ENCODE assay signal across 12 cellular contexts in genomic region chr15:69648775-69649735, GRCh38.
DNase-seq lines count a peak whose midpoint lies in the region; ATAC-seq and TF ChIP-seq lines count a peak whose summit lies in the region.
"Had no signal": no experiment of that assay in that cellular context is flagged by ENCODE, and none has a peak within 500 bp of the region (broad histone marks: within the 10 kb centered on the region; RNA-seq: fewer than 3 reads in every experiment).

No MANE protein-coding gene starts in this region.

- H3K27ac Mint-ChIP-seq in H9, result peak overlapping the region in 2 of 3 experiments; percentile 1 to 85; a peak in 2 of 7 replicates
- H3K27ac Mint-ChIP-seq in activated T-helper 17 cell treated with anti-CD3 and anti-CD28 coated beads, Interleukin-2, amount 50 U/mL, for 72 hours, result no peak overlapping the region
- H3K27ac Mint-ChIP-seq: B cell; stimulated activated effector memory CD8-positive, alpha-beta T cell treated with anti-CD3 and anti-CD28 coated beads, Interleukin-12 subunit alpha, Interleukin-12 subunit beta, amount 100 ng/mL, for 72 hours had no signal

- H4K20me1 ChIP-seq in H9 (ENCODE audit: control insufficient read depth, insufficient read depth, insufficient read length), result no peaks in the 10 kb centered on the region

- H3K36me3 ChIP-seq in ACC112 (ENCODE audit: insufficient read depth, low read length), result no peaks in the 10 kb centered on the region

- H3K18ac ChIP-seq in H9 (ENCODE audit: insufficient read length, low read depth, low read length), result no peak overlapping the region

- ATAC-seq in activated T-helper 17 cell treated with anti-CD3 and anti-CD28 coated beads, Interleukin-2, amount 50 U/mL, for 72 hours (replicated peaks), result peak; percentile 54
- ATAC-seq: stimulated activated effector memory CD8-positive, alpha-beta T cell treated with anti-CD3 and anti-CD28 coated beads, Interleukin-12 subunit alpha, Interleukin-12 subunit beta, amount 100 ng/mL, for 72 hours had no signal

- H2AFZ ChIP-seq in ACC112 (ENCODE audit: low read length, unreplicated experiment), result peak overlapping the region; percentile 69
- H2AFZ ChIP-seq in H9 (ENCODE audit: low read length), result no peak overlapping the region

- H2BK120ac ChIP-seq in H9 (ENCODE audit: low read depth, low read length, poor library complexity, severe bottlenecking), result no peak overlapping the region

- TF ChIP-seq CTCF in H9 (conservative IDR thresholded peaks at IDR 0.05), result no peak

- H3K4me3 Mint-ChIP-seq in H9, result no peak overlapping the region
- H3K4me3 Mint-ChIP-seq in activated T-helper 17 cell treated with anti-CD3 and anti-CD28 coated beads, Interleukin-2, amount 50 U/mL, for 72 hours, result peak overlapping the region; percentile 47
- H3K4me3 Mint-ChIP-seq: B cell; stimulated activated effector memory CD8-positive, alpha-beta T cell treated with anti-CD3 and anti-CD28 coated beads, Interleukin-12 subunit alpha, Interleukin-12 subunit beta, amount 100 ng/mL, for 72 hours had no signal

- H3T11ph ChIP-seq in H9 (ENCODE audit: low read length), result no peak overlapping the region

- no peaks in the 10 kb centered on the region for H3K9me3 ChIP-seq in H9 (ENCODE audit: control insufficient read depth, low read depth, low read length)

- H2BK15ac ChIP-seq in H9 (ENCODE audit: low read depth, low read length), result no peak overlapping the region

- no peak overlapping the region for H3K4me2 ChIP-seq in H9 (ENCODE audit: insufficient read depth, insufficient read length, low read length)

- H3K79me2 ChIP-seq in ACC112 (ENCODE audit: control insufficient read depth, insufficient read depth, low read length, unreplicated experiment) (no peaks in the 10 kb centered on the region), H9 (ENCODE audit: insufficient read depth, low read length) (no peaks in the 10 kb centered on the region)

- H3K4ac ChIP-seq in H9 (ENCODE audit: low read depth, low read length), result no peak overlapping the region

- H3K14ac ChIP-seq in H9 (ENCODE audit: insufficient read depth, low read length), result no peak overlapping the region

- no peak overlapping the region for H2BK20ac ChIP-seq in H9 (ENCODE audit: low read depth, low read length, poor library complexity, severe bottlenecking)

- no peak overlapping the region for H4K8ac ChIP-seq in H9 (replicated peaks; ENCODE audit: insufficient read length, low read depth, low read length)

- H3K27ac ChIP-seq in ACC112 (ENCODE audit: low read depth, low read length), result no peak overlapping the region
- H3K27ac ChIP-seq in H9 (ENCODE audit: insufficient read length, low read depth, low read length), result no peak overlapping the region

- H3K56ac ChIP-seq in H9 (ENCODE audit: insufficient read length, low read depth, low read length), result no peak overlapping the region

- DNase-seq in H9, result peak; percentile 85
- peak; percentile 82 for DNase-seq in islet precursor cell
- no peak for DNase-seq in HT-29 (ENCODE audit: low spot score)
- DNase-seq in NCI-H2029 treated with DMSO at 0.1 percent for 48 hours (lab: John Stamatoyannopoulos, UW), result no peak
- DNase-seq in activated gamma-delta T cell (lab: John Stamatoyannopoulos, UW), result no peak
- no peak for DNase-seq in effector CD8-positive, alpha-beta T cell (lab: John Stamatoyannopoulos, UW)
- DNase-seq: dermis blood vessel endothelial cell, kidney had no signal

- no peak overlapping the region for H2BK5ac ChIP-seq in H9 (ENCODE audit: insufficient read length, low read length)

- no peak overlapping the region for H3K23ac ChIP-seq in H9 (ENCODE audit: insufficient read length, low read depth, low read length)

- H3K4me1 ChIP-seq in ACC112 (ENCODE audit: control insufficient read depth, insufficient read depth, low read length, unreplicated experiment) (no peaks in the 10 kb centered on the region), H9 (ENCODE audit: insufficient read depth, low read length) (peaks cover 23% of the 10 kb centered on the region; the same call in 1 of the 2 replicates)

- H3K4me1 Mint-ChIP-seq in H9, result peaks cover 36 to 39% of the 10 kb centered on the region in 2 experiments
- peaks cover 7% of the 10 kb centered on the region for H3K4me1 Mint-ChIP-seq in activated T-helper 17 cell treated with anti-CD3 and anti-CD28 coated beads, Interleukin-2, amount 50 U/mL, for 72 hours
- H3K4me1 Mint-ChIP-seq: B cell had no signal

- H3K9ac ChIP-seq in H9 (ENCODE audit: extremely low read depth, insufficient read length, low read length), result no peak overlapping the region

- peaks cover 9% of the 10 kb centered on the region for H3K27me3 Mint-ChIP-seq in H9 (ENCODE audit: low read depth)
- peaks cover 17% of the 10 kb centered on the region for H3K27me3 Mint-ChIP-seq in activated T-helper 17 cell treated with anti-CD3 and anti-CD28 coated beads, Interleukin-2, amount 50 U/mL, for 72 hours

- no peaks in the 10 kb centered on the region for H3K79me1 ChIP-seq in H9 (ENCODE audit: insufficient read depth, low read depth, low read length, poor library complexity, severe bottlenecking)

- H4K5ac ChIP-seq in H9 (ENCODE audit: insufficient read length, low read depth, low read length), result no peak overlapping the region

- H4K91ac ChIP-seq in H9 (ENCODE audit: insufficient read length, low read depth, low read length), result no peak overlapping the region

- no peaks in the 10 kb centered on the region for H3K23me2 ChIP-seq in H9 (ENCODE audit: insufficient read length, low read depth, low read length, poor library complexity, severe bottlenecking)

- H2AK5ac ChIP-seq in H9 (ENCODE audit: insufficient read length, low read length), result no peak overlapping the region

- H3K9me3 Mint-ChIP-seq in H9, result no peaks in the 10 kb centered on the region
- no peaks in the 10 kb centered on the region for H3K9me3 Mint-ChIP-seq in activated T-helper 17 cell treated with anti-CD3 and anti-CD28 coated beads, Interleukin-2, amount 50 U/mL, for 72 hours
- H3K9me3 Mint-ChIP-seq: stimulated activated effector memory CD8-positive, alpha-beta T cell treated with anti-CD3 and anti-CD28 coated beads, Interleukin-12 subunit alpha, Interleukin-12 subunit beta, amount 100 ng/mL, for 72 hours had no signal

- H3K4me3 ChIP-seq in ACC112 (ENCODE audit: low read depth, low read length), result peak overlapping the region; percentile 61

- no peaks in the 10 kb centered on the region for H3K36me3 Mint-ChIP-seq in H9 (ENCODE audit: insufficient read depth in 1 of 3, low read depth in 3 of 3)
- H3K36me3 Mint-ChIP-seq in activated T-helper 17 cell treated with anti-CD3 and anti-CD28 coated beads, Interleukin-2, amount 50 U/mL, for 72 hours (ENCODE audit: low read depth), result no peaks in the 10 kb centered on the region
- H3K36me3 Mint-ChIP-seq: stimulated activated effector memory CD8-positive, alpha-beta T cell treated with anti-CD3 and anti-CD28 coated beads, Interleukin-12 subunit alpha, Interleukin-12 subunit beta, amount 100 ng/mL, for 72 hours had no signal

- no CpG with 5 or more reads among the region's 13 CpGs for WGBS in H9 (ENCODE audit: extremely low coverage, insufficient read length, low lambda C conversion rate)

- H3K27me3 ChIP-seq in ACC112 (ENCODE audit: insufficient read depth, low read length) (peaks cover 88% of the 10 kb centered on the region), H9 (ENCODE audit: insufficient read depth, low read length) (no peaks in the 10 kb centered on the region)

- H2BK12ac ChIP-seq in H9 (ENCODE audit: insufficient read length, low read depth, low read length), result no peak overlapping the region

Comparison
In these comparisons a context has a peak if more than half of its experiments do, and no peak if none do; other contexts are left out.
1. DNase-seq: peak in H9 (single experiment) and islet precursor cell (single experiment); none in HT-29 (single experiment), NCI-H2029 treated with DMSO at 0.1 percent for 48 hours (single experiment), activated gamma-delta T cell (single experiment) and effector CD8-positive, alpha-beta T cell (single experiment).